Comparison of ENCODE assay signal across 8 cellular contexts in genomic region chr12:4648099-4648498, GRCh38. TPM values are rescaled to one million over a fixed set of nuclear protein-coding genes. Genes with fewer than 3 reads are reported as not detected.
DNase-seq lines count a peak whose midpoint lies in the region; ATAC-seq, FAIRE-seq and TF ChIP-seq lines count a peak whose summit lies in the region.

No MANE protein-coding gene starts in this region.

- DNase-seq in GM12891 (ENCODE audit: insufficient read length, low spot score): no peak
- DNase-seq in ascending aorta (ENCODE audit: low spot score in 2 of 2): no peak
- DNase-seq in kidney tubule cell (ENCODE audit: low spot score): peak; percentile 31
- DNase-seq in ecto neural progenitor cell (ENCODE audit: low spot score): no peak
- no peak for DNase-seq in DMS153 (lab: John Stamatoyannopoulos, UW)
- DNase-seq in stimulated activated CD4-positive, alpha-beta T cell treated with anti-CD3 and anti-CD28 coated beads, Interleukin-4, amount 100 ng/mL, for 24 hours: no peak

- no peaks in the 10 kb centered on the region for H3K36me3 ChIP-seq in ascending aorta
- no peaks in the 10 kb centered on the region for H3K36me3 ChIP-seq in thymus (ENCODE audit: control insufficient read depth, insufficient read depth)

- intact Hi-C loops in ascending aorta (cut with DNase I): loop anchor here (2.0 kb wide), 3 partner anchors 43 to 327 kb away; partner anchors contain the start of genes RAD51AP1 and TIGAR

- peak overlapping the region; percentile 86 for H3K27ac ChIP-seq in ascending aorta
- H3K27ac ChIP-seq in thymus (ENCODE audit: low read depth): peak overlapping the region; percentile 89

- H3K27me3 ChIP-seq in ascending aorta (no peaks in the 10 kb centered on the region), thymus (ENCODE audit: control insufficient read depth, insufficient read depth) (no peaks in the 10 kb centered on the region)

- ATAC-seq in HG03432 (IDR thresholded peaks at IDR 0.05; ENCODE audit: unreplicated experiment): peak; percentile 41

- H3K9me3 ChIP-seq in ascending aorta (no peaks in the 10 kb centered on the region), thymus (ENCODE audit: control insufficient read depth) (no peaks in the 10 kb centered on the region)

- H3K4me3 ChIP-seq in ascending aorta: peak overlapping the region; percentile 72 to 87
- peak overlapping the region; percentile 66 for H3K4me3 ChIP-seq in thymus (ENCODE audit: low read length)

- H3K4me1 ChIP-seq in ascending aorta (peaks cover 8 to 15% of the 10 kb centered on the region in 2 donors), thymus (ENCODE audit: control insufficient read depth, insufficient read depth, low read length) (peaks cover 12% of the 10 kb centered on the region)

- 27% methylated on average over 4 of the region's 4 CpGs for WGBS in thymus

- no peak for TF ChIP-seq CTCF in ascending aorta (IDR thresholded peaks at IDR 0.05)

- peak; percentile 50 for FAIRE-seq in GM12891 (lab: Jason Lieb, UNC)

- no peak for TF ChIP-seq POLR2A in GM12891 (IDR thresholded peaks at IDR 0.05; ENCODE audit: low read depth, low read length)

TF ChIP-seq in GM12891, 5 proteins besides CTCF, POLR2A, EP300 and RAD21:
- TF ChIP-seq SPI1 (IDR thresholded peaks at IDR 0.05; ENCODE audit: low read depth, low read length) (no peak), PAX5 (IDR thresholded peaks at IDR 0.05; ENCODE audit: insufficient read depth, low read length, severe bottlenecking) (no peak), TAF1 (IDR thresholded peaks at IDR 0.05; ENCODE audit: low read depth, low read length) (no peak), POLR2AphosphoS5 (IDR thresholded peaks at IDR 0.05; ENCODE audit: low read depth, low read length) (no peak), POU2F2 (IDR thresholded peaks at IDR 0.05; ENCODE audit: low read depth, low read length) (no peak)

RNA-seq across cellular contexts. Expression of gene AKAP3, which starts 0.8 kb away (rescaled TPM):
- 0.32 TPM for polyA plus RNA-seq in GM12891 (2012; ENCODE audit: low read depth, missing spikeins)
- total RNA-seq in ascending aorta: 2.8 TPM
- polyA plus RNA-seq in thymus: 1.1 TPM

RNA-seq across cellular contexts. Expression of gene NDUFA9, which starts 0.8 kb away (rescaled TPM):
- polyA plus RNA-seq in GM12891 (2012; ENCODE audit: low read depth, missing spikeins): 118 TPM
- 1.5 TPM for total RNA-seq in ascending aorta
- 56.6 TPM for polyA plus RNA-seq in thymus
